18 cellular contexts compared by ENCODE assay signal in genomic region chr5:107980923-107981748, GRCh38.
DNase-seq lines count a peak whose midpoint lies in the region; ATAC-seq and TF ChIP-seq lines count a peak whose summit lies in the region.
"Had no signal": no experiment of that assay in that cellular context is flagged by ENCODE, and none has a peak within 500 bp of the region (broad histone marks: within the 10 kb centered on the region; RNA-seq: fewer than 3 reads in every experiment).

No MANE protein-coding gene starts in this region.

- no peaks in the 10 kb centered on the region for H3K27me3 Mint-ChIP-seq in activated T-cell treated with anti-CD3 and anti-CD28 coated beads, Interleukin-2, amount 50 U/mL, for 72 hours (ENCODE audit: low read depth)
- H3K27me3 Mint-ChIP-seq: CD4-positive, alpha-beta memory T cell had no signal

- H3K4me3 Mint-ChIP-seq in activated T-cell treated with anti-CD3 and anti-CD28 coated beads, Interleukin-2, amount 50 U/mL, for 72 hours, result no peak overlapping the region
- H3K4me3 Mint-ChIP-seq: CD4-positive, alpha-beta memory T cell had no signal

- peak overlapping the region; percentile 56 for H3K4me2 ChIP-seq in fibroblast of lung (ENCODE audit: extremely low read depth, insufficient read depth, low read length)
- H3K4me2 ChIP-seq in smooth muscle cell, result no peak overlapping the region
- H3K4me2 ChIP-seq in mesendoderm (ENCODE audit: low read length), result no peak overlapping the region

- no peaks in the 10 kb centered on the region for H3K79me2 ChIP-seq in fibroblast of lung (ENCODE audit: control insufficient read depth, insufficient read depth, low read length)
- H3K79me2 ChIP-seq in smooth muscle cell (ENCODE audit: low read depth), result no peaks in the 10 kb centered on the region
- H3K79me2 ChIP-seq in mesendoderm (ENCODE audit: control insufficient read depth, insufficient read depth, low read length), result no peaks in the 10 kb centered on the region

- H4K20me1 ChIP-seq in fibroblast of lung (ENCODE audit: control insufficient read depth, extremely low read depth, insufficient read depth, low read length), result no peaks in the 10 kb centered on the region
- H4K20me1 ChIP-seq in smooth muscle cell (ENCODE audit: low read depth), result no peaks in the 10 kb centered on the region

- H3K4me1 Mint-ChIP-seq in activated T-cell treated with anti-CD3 and anti-CD28 coated beads, Interleukin-2, amount 50 U/mL, for 72 hours (ENCODE audit: low read depth), result peaks cover 5% of the 10 kb centered on the region

- H3K23ac ChIP-seq in mesendoderm (ENCODE audit: low read length), result no peak overlapping the region

- peaks cover 0 to 1% of the 10 kb centered on the region in 2 donors for H3K9me3 Mint-ChIP-seq in activated T-cell treated with anti-CD3 and anti-CD28 coated beads, Interleukin-2, amount 50 U/mL, for 72 hours
- H3K9me3 Mint-ChIP-seq: CD4-positive, alpha-beta memory T cell had no signal

- H2AK5ac ChIP-seq in mesendoderm (ENCODE audit: low read length), result no peak overlapping the region

- DNase-seq in activated T-cell treated with anti-CD3 and anti-CD28 coated beads, Interleukin-2, amount 50 U/mL, for 72 hours, result no peak
- no peak for DNase-seq in activated T-cell treated with anti-CD3 and anti-CD28 coated beads, Interleukin-2, amount 50 U/mL, for 48 hours
- DNase-seq in NCI-H69 (lab: John Stamatoyannopoulos, UW) (peak; percentile 61), fibroblast of lung (ENCODE audit: low read depth in 2 of 2) (peak in 1 of 2 donors; percentile 19), smooth muscle cell (lab: John Stamatoyannopoulos, UW; ENCODE audit: unreplicated experiment) (no peak), mesendoderm (no peak), T-helper 9 cell (no peak)
- no peak for DNase-seq in activated CD4-positive, alpha-beta T cell treated with anti-CD3 and anti-CD28 coated beads for 48 hours
- DNase-seq: AML-193; CD4-positive, alpha-beta memory T cell; MG63; NCI-H1092 treated with DMSO at 0.1 percent for 48 hours; NCI-H187; NCI-H2171; NCI-H82; Peyer's patch; Right ventricle myocardium superior had no signal

- H3K56ac ChIP-seq in mesendoderm (ENCODE audit: low read length), result no peak overlapping the region

- no peak overlapping the region for H4K5ac ChIP-seq in mesendoderm (ENCODE audit: low read length)

- no peak overlapping the region for H4K8ac ChIP-seq in mesendoderm (ENCODE audit: low read depth, low read length)

- 76% methylated on average over 13 of the region's 13 CpGs for WGBS in smooth muscle cell (ENCODE audit: low lambda C conversion rate)
- WGBS in mesendoderm (ENCODE audit: extremely low coverage, insufficient coverage, low lambda C conversion rate), result no CpG with 5 or more reads among the region's 13 CpGs

- H3F3A ChIP-seq in smooth muscle cell (ENCODE audit: low read depth), result no peaks in the 10 kb centered on the region

- H3K4me1 ChIP-seq in fibroblast of lung (ENCODE audit: control insufficient read depth, extremely low read depth, insufficient read depth, low read length) (peaks cover 2% of the 10 kb centered on the region), smooth muscle cell (ENCODE audit: low read depth) (peaks cover 8% of the 10 kb centered on the region), mesendoderm (ENCODE audit: control insufficient read depth, low read depth, low read length) (no peaks in the 10 kb centered on the region)
- H3K4me1 ChIP-seq: Peyer's patch had no signal

- H2BK120ac ChIP-seq in mesendoderm (ENCODE audit: low read depth, low read length), result no peak overlapping the region

- H3K36me3 ChIP-seq in fibroblast of lung (ENCODE audit: control insufficient read depth, insufficient read depth, low read length) (no peaks in the 10 kb centered on the region), smooth muscle cell (ENCODE audit: low read depth) (no peaks in the 10 kb centered on the region), mesendoderm (ENCODE audit: control insufficient read depth, insufficient read depth, low read length) (no peaks in the 10 kb centered on the region)
- H3K36me3 ChIP-seq: MG63, Peyer's patch had no signal

- no peak overlapping the region for H3K4me3 ChIP-seq in fibroblast of lung (replicated peaks in 1 of 4; ENCODE audit: control extremely low read depth in 1 of 4, insufficient read depth in 1 of 4, low read depth in 3 of 4, low read length in 4 of 4)
- H3K4me3 ChIP-seq in smooth muscle cell, result no peak overlapping the region
- no peak overlapping the region for H3K4me3 ChIP-seq in mesendoderm (ENCODE audit: low read length)
- H3K4me3 ChIP-seq: MG63, Peyer's patch had no signal

- H3K79me1 ChIP-seq in mesendoderm (ENCODE audit: low read length), result no peaks in the 10 kb centered on the region

- H3K9me3 ChIP-seq in fibroblast of lung (ENCODE audit: control insufficient read depth, insufficient read depth, low read depth, low read length), result no peaks in the 10 kb centered on the region
- no peaks in the 10 kb centered on the region for H3K9me3 ChIP-seq in smooth muscle cell (replicated peaks; ENCODE audit: low read depth)
- H3K9me3 ChIP-seq: MG63, Peyer's patch had no signal

- no peaks in the 10 kb centered on the region for H3K36me3 Mint-ChIP-seq in activated T-cell treated with anti-CD3 and anti-CD28 coated beads, Interleukin-2, amount 50 U/mL, for 72 hours (ENCODE audit: insufficient read depth in 2 of 2)

- no peak overlapping the region for H3K4ac ChIP-seq in mesendoderm (ENCODE audit: low read depth, low read length)

- H2AFZ ChIP-seq in fibroblast of lung (ENCODE audit: low read length), result peak overlapping the region; percentile 5
- H2AFZ ChIP-seq in smooth muscle cell (ENCODE audit: low read depth), result no peak overlapping the region

- H2BK5ac ChIP-seq in mesendoderm (ENCODE audit: low read length), result no peak overlapping the region

- TF ChIP-seq CTCF in fibroblast of lung (conservative IDR thresholded peaks at IDR 0.05 in 1 of 2, IDR thresholded peaks at IDR 0.05 in 1 of 2; ENCODE audit: low read depth in 1 of 2, low read length in 2 of 2) (no peak), smooth muscle cell (IDR thresholded peaks at IDR 0.05; ENCODE audit: borderline replicate concordance, insufficient read depth, poor library complexity, severe bottlenecking) (no peak)

- H3K27me3 ChIP-seq in fibroblast of lung (ENCODE audit: control insufficient read depth, insufficient read depth, low read length) (no peaks in the 10 kb centered on the region), smooth muscle cell (ENCODE audit: low read depth) (no peaks in the 10 kb centered on the region), mesendoderm (ENCODE audit: insufficient read depth, low read length, poor library complexity) (no peaks in the 10 kb centered on the region)
- H3K27me3 ChIP-seq: MG63, Peyer's patch had no signal

- H3K18ac ChIP-seq in mesendoderm (ENCODE audit: low read length), result no peak overlapping the region

- ATAC-seq in activated T-cell treated with anti-CD3 and anti-CD28 coated beads, Interleukin-2, amount 50 U/mL, for 72 hours (replicated peaks in 1 of 2), result peak in 1 of 2 donors; percentile 26
- ATAC-seq: HepG2 had no signal

- peak overlapping the region; percentile 43 for H3K27ac ChIP-seq in fibroblast of lung (ENCODE audit: insufficient read depth, low read length)
- peak overlapping the region; percentile 58 for H3K27ac ChIP-seq in smooth muscle cell (ENCODE audit: low read depth)
- H3K27ac ChIP-seq in mesendoderm (ENCODE audit: low read depth, low read length), result no peak overlapping the region
- H3K27ac ChIP-seq: Peyer's patch had no signal

- no peak overlapping the region for H2BK15ac ChIP-seq in mesendoderm (replicated peaks; ENCODE audit: low read depth)

- H3K9ac ChIP-seq in fibroblast of lung (ENCODE audit: insufficient read depth, low read length), result no peak overlapping the region
- peak overlapping the region; percentile 6 for H3K9ac ChIP-seq in smooth muscle cell (ENCODE audit: low read depth)
- no peak overlapping the region for H3K9ac ChIP-seq in mesendoderm (ENCODE audit: low read length)

- H3K27ac Mint-ChIP-seq in activated T-cell treated with anti-CD3 and anti-CD28 coated beads, Interleukin-2, amount 50 U/mL, for 72 hours, result peak overlapping the region; percentile 58
- H3K27ac Mint-ChIP-seq: CD4-positive, alpha-beta memory T cell had no signal
